Comparison of ENCODE assay signal across 8 cellular contexts in the genomic region with DNA sequence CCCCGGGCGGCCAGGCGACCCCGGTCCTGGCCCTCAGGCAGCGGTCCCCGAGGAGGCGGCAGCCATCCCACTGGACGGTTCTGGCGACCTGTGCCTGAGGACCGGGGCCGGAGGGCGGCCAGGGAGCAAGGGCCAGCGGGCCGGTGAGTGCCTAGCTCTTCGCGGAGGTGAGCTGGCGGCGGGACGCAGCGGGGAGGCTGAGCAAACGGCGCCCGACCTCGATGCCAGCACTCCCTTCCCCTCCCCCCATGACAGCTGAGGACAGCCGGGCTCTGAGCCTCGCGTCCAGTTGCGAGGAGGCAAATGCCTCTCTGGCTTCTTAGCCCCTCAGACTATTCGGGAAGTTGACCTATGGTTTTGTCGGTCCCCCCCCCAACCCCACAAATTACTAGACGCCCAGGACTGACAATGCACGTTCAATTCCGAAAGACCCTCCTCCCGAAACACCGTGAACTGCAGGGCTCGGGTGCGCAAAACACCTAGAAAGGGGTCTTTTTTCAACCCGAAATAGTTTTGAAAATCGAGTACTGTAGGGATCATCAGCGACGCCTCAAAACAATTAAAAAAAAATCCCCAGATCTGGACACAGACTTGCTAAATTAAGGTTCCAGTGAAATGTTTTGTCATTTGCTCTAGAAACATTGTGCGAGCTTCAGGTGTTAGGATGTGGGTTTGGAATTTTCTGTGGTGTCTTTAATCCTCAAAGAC. TPM values are rescaled to one million over a fixed set of nuclear protein-coding genes. Genes with fewer than 3 reads are reported as not detected.
DNase-seq lines count a peak whose midpoint lies in the region; ATAC-seq and TF ChIP-seq lines count a peak whose summit lies in the region.

No MANE protein-coding gene starts in this region.

- no TSS peak for BruUV-seq in A673 (replicated peaks; lab: Mats Ljungman, UMichigan)

- H3K9me3 Mint-ChIP-seq in stimulated activated naive CD8-positive, alpha-beta T cell treated with anti-CD3 and anti-CD28 coated beads, Interleukin-15, amount 100 ng/mL, for 72 hours, result no peaks in the 10 kb centered on the region

- peak; percentile 76 for DNase-seq in A673 (ENCODE audit: low spot score)
- peak; percentile 59 for DNase-seq in GM13976 (ENCODE audit: low spot score)
- peak; percentile 35 for DNase-seq in NCI-H1694 (lab: John Stamatoyannopoulos, UW)
- peak; percentile 22 for DNase-seq in UCSD-AML1 (lab: John Stamatoyannopoulos, UW; ENCODE audit: unreplicated experiment)
- DNase-seq in lower leg skin (ENCODE audit: low spot score in 2 of 2), result peak in 1 of 2 donors; percentile 92
- DNase-seq in stimulated activated naive CD8-positive, alpha-beta T cell treated with anti-CD3 and anti-CD28 coated beads, Interleukin-15, amount 100 ng/mL, for 72 hours, result peak; percentile 40 to 44

- H3K4me1 Mint-ChIP-seq in stimulated activated naive CD8-positive, alpha-beta T cell treated with anti-CD3 and anti-CD28 coated beads, Interleukin-15, amount 100 ng/mL, for 72 hours, result peaks cover 23% of the 10 kb centered on the region

- H3K4me3 ChIP-seq in A673 (ENCODE audit: low read depth, low read length, poor library complexity, severe bottlenecking) (peak overlapping the region; percentile 81), duodenal mucosa (ENCODE audit: low read depth in 1 of 2, low read length in 2 of 2) (peak overlapping the region; percentile 86 to 91), lower leg skin (ENCODE audit: low read depth, poor library complexity, severe bottlenecking) (peak overlapping the region; percentile 72)

- POLR2A ChIA-PET in A673 (lab: Charles Lee; ENCODE audit: low non-redundant PET), result no interaction called here

- peak; percentile 36 for ATAC-seq in HG02763 (IDR thresholded peaks at IDR 0.05; ENCODE audit: unreplicated experiment)
- ATAC-seq in stimulated activated naive CD8-positive, alpha-beta T cell treated with anti-CD3 and anti-CD28 coated beads, Interleukin-15, amount 100 ng/mL, for 72 hours, result peak; percentile 57

- H3K27me3 Mint-ChIP-seq in stimulated activated naive CD8-positive, alpha-beta T cell treated with anti-CD3 and anti-CD28 coated beads, Interleukin-15, amount 100 ng/mL, for 72 hours, result peaks cover 38% of the 10 kb centered on the region

- in situ Hi-C loops in GM13976 (cut with MboI; ENCODE audit: low sequenced_read_pairs, unreplicated experiment), result no loop called here

- H3K4me1 ChIP-seq in A673 (ENCODE audit: insufficient read depth, low read length, poor library complexity, severe bottlenecking), result peaks cover 51% of the 10 kb centered on the region
- peaks cover 0 to 7% of the 10 kb centered on the region in 2 donors for H3K4me1 ChIP-seq in duodenal mucosa (ENCODE audit: control insufficient read depth in 1 of 2, insufficient read depth in 2 of 2, low read length in 2 of 2)

- peak overlapping the region; percentile 73 to 80 for H3K9ac ChIP-seq in duodenal mucosa (ENCODE audit: low read depth in 1 of 2, low read length in 2 of 2)

- H3K27ac Mint-ChIP-seq in stimulated activated naive CD8-positive, alpha-beta T cell treated with anti-CD3 and anti-CD28 coated beads, Interleukin-15, amount 100 ng/mL, for 72 hours, result peak overlapping the region in 1 of 2 donors; percentile 80

- intact Hi-C loops in A673 (cut with micrococcal nuclease; ENCODE audit: unreplicated experiment) (no loop called here), lower leg skin (cut with DNase I; ENCODE audit: low total_unique reads) (no loop called here)

- peak overlapping the region; percentile 98 for H3K27ac ChIP-seq in A673 (ENCODE audit: low read depth, low read length, poor library complexity, severe bottlenecking)
- peak overlapping the region; percentile 85 for H3K27ac ChIP-seq in duodenal mucosa (ENCODE audit: low read depth, low read length)

- no peak for TF ChIP-seq POLR2A in lower leg skin (IDR thresholded peaks at IDR 0.05)

- peak overlapping the region; percentile 76 to 83 for H3K4me3 Mint-ChIP-seq in stimulated activated naive CD8-positive, alpha-beta T cell treated with anti-CD3 and anti-CD28 coated beads, Interleukin-15, amount 100 ng/mL, for 72 hours

- WGBS in lower leg skin, 2 donors, result 4 to 12% methylated on average over 27 to 35 of the region's 42 CpGs

- H3K36me3 ChIP-seq in A673 (ENCODE audit: insufficient read depth, low read length, poor library complexity, severe bottlenecking) (peaks cover 11% of the 10 kb centered on the region), duodenal mucosa (ENCODE audit: control insufficient read depth in 1 of 2, insufficient read depth in 2 of 2, low read length in 2 of 2) (no peaks in the 10 kb centered on the region)

- no peaks in the 10 kb centered on the region for H3K9me3 ChIP-seq in A673 (ENCODE audit: low read depth, low read length, poor library complexity, severe bottlenecking)
- no peaks in the 10 kb centered on the region for H3K9me3 ChIP-seq in duodenal mucosa (ENCODE audit: control insufficient read depth in 1 of 2, low read length in 2 of 2)

- H3K27me3 ChIP-seq in A673 (replicated peaks; ENCODE audit: insufficient read depth, low read depth, low read length, poor library complexity), result no peaks in the 10 kb centered on the region
- H3K27me3 ChIP-seq in duodenal mucosa (ENCODE audit: control insufficient read depth in 1 of 2, insufficient read depth in 2 of 2, low read length in 2 of 2), result no peaks in the 10 kb centered on the region

- TF ChIP-seq CTCF in A673 (conservative IDR thresholded peaks at IDR 0.05; ENCODE audit: low read depth, low read length), result no peak
- no peak for TF ChIP-seq CTCF in GM13976 (IDR thresholded peaks at IDR 0.05; ENCODE audit: borderline replicate concordance, control extremely low read depth, extremely low read depth, insufficient read depth, missing control alignments)
- TF ChIP-seq CTCF in lower leg skin (IDR thresholded peaks at IDR 0.05), result no peak

- CTCF ChIA-PET in A673 (lab: Charles Lee), result no interaction called here

RNA-seq across cellular contexts. Expression of gene CDKN2C, which starts 8.3 kb away (rescaled TPM):
- total RNA-seq in A673 (2021), result 50.9 and 53.5 TPM in 2 replicates
- total RNA-seq in lower leg skin, result 10 to 100 TPM; 10.1 to 20.0 (median 16.2) TPM

RNA-seq across cellular contexts. Expression of gene FAF1, which starts 18.2 kb away (rescaled TPM):
- total RNA-seq in A673 (2021), result 105 and 109 TPM in 2 replicates
- 10 to 100 TPM; 33.8 to 55.8 (median 45.6) TPM for total RNA-seq in lower leg skin
